In the genomic region with DNA sequence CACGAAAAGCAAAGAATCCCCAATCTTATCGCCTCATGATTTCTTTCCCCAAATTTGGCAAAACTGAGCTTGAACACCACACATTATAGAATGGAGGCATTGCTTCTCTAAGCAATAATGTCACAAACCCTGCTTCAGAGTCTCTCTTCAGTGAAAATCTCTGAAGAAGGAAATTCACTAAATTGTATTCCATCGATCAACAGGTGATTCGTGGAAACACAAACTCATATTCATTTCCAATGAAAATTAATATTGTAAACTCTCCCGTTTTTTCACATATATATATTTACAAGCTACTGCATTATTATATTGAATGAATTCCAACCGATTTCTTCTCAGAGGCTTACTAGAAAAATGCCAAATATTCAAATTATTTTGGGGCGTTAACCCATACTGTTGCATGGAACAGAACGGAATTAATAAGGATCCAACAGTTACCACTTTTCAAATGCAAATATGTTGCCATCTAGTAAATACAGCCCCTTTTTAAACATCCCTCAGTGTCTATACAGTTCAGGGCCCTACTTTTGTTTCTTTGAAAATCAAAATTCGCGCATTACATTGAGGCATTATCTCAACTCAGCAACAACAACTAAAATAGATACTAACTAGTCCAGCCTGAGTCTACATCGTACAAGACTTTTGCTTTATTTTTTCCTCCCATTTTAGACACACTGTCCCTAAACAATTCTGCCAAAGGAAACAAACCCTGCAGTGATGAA, we compare ENCODE assay signal across 8 cellular contexts. TPM values are rescaled to one million over a fixed set of nuclear protein-coding genes. Genes with fewer than 3 reads are reported as not detected.
A peak's percentile ranks its signal among the peaks of the same experiment; 100 is the strongest.
DNase-seq lines count a peak whose midpoint lies in the region; ATAC-seq and TF ChIP-seq lines count a peak whose summit lies in the region.

No MANE protein-coding gene starts in this region.

- no peak for DNase-seq in H9
- no peak for DNase-seq in activated T-helper 1 cell treated with anti-CD3 and anti-CD28 coated beads, Interleukin-12 subunit alpha, Interleukin-12 subunit beta, Interleukin-2, Interleukin-4 antibody, amounts not matched to agents 30 ng/mL and 10 ng/mL and 1 ng/mL, durations not matched to agents 14 hours and 24 hours and 36 hours (ENCODE audit: low spot score)
- DNase-seq in iPS DF 6.9 (ENCODE audit: low read depth, low spot score): no peak
- DNase-seq in gastrocnemius medialis: no peak
- DNase-seq in GOT3 (lab: John Stamatoyannopoulos, UW): no peak
- no peak for DNase-seq in HCEC 1CT
- no peak for DNase-seq in iPS-NIHi11 (ENCODE audit: low spot score)
- DNase-seq in NCI-H1105 treated with DMSO at 0.1 percent for 48 hours (lab: John Stamatoyannopoulos, UW): no peak

- H3K4me1 Mint-ChIP-seq in H9: peaks cover 35 to 41% of the 10 kb centered on the region in 2 experiments
- peaks cover 9% of the 10 kb centered on the region for H3K4me1 Mint-ChIP-seq in activated T-helper 1 cell treated with anti-CD3 and anti-CD28 coated beads, Interleukin-12 subunit alpha, Interleukin-12 subunit beta, Interleukin-2, Interleukin-4 antibody, amounts not matched to agents 30 ng/mL and 10 ng/mL and 1 ng/mL, durations not matched to agents 14 hours and 24 hours and 36 hours (ENCODE audit: low read depth)

- no peak for TF ChIP-seq POLR2A in gastrocnemius medialis (IDR thresholded peaks at IDR 0.05)

- no peaks in the 10 kb centered on the region for H3K9me3 Mint-ChIP-seq in H9
- H3K9me3 Mint-ChIP-seq in activated T-helper 1 cell treated with anti-CD3 and anti-CD28 coated beads, Interleukin-12 subunit alpha, Interleukin-12 subunit beta, Interleukin-2, Interleukin-4 antibody, amounts not matched to agents 30 ng/mL and 10 ng/mL and 1 ng/mL, durations not matched to agents 14 hours and 24 hours and 36 hours: no peaks in the 10 kb centered on the region

- no peaks in the 10 kb centered on the region for H4K20me1 ChIP-seq in H9 (ENCODE audit: control insufficient read depth, insufficient read depth, insufficient read length)

- H3T11ph ChIP-seq in H9 (ENCODE audit: low read length): no peak overlapping the region

- no peak overlapping the region for H4K91ac ChIP-seq in H9 (ENCODE audit: insufficient read length, low read depth, low read length)

- no peak for TF ChIP-seq CTCF in H9 (conservative IDR thresholded peaks at IDR 0.05)
- TF ChIP-seq CTCF in gastrocnemius medialis (IDR thresholded peaks at IDR 0.05 in 4 of 5, conservative IDR thresholded peaks at IDR 0.05 in 1 of 5): no peak

- no peak overlapping the region for H3K4ac ChIP-seq in H9 (ENCODE audit: low read depth, low read length)

- no peak overlapping the region for H2BK120ac ChIP-seq in H9 (ENCODE audit: low read depth, low read length, poor library complexity, severe bottlenecking)

- H3K23ac ChIP-seq in H9 (ENCODE audit: insufficient read length, low read depth, low read length): no peak overlapping the region

- in situ Hi-C loops in gastrocnemius medialis (cut with MboI; ENCODE audit: low sequenced_read_pairs in 4 of 4): loop anchor here in 3 of 4 donors (5.0 to 25.0 kb wide), 4 partner anchors 79 to 136 kb away; a partner anchor contains a TSS

- H3K9me3 ChIP-seq in H9 (ENCODE audit: control insufficient read depth, low read depth, low read length) (no peaks in the 10 kb centered on the region), iPS DF 6.9 (ENCODE audit: control insufficient read depth, insufficient read depth, low read length) (no peaks in the 10 kb centered on the region), gastrocnemius medialis (no peaks in the 10 kb centered on the region)

- no peak overlapping the region for H3K14ac ChIP-seq in H9 (ENCODE audit: insufficient read depth, low read length)

- H3K36me3 ChIP-seq in iPS DF 6.9 (ENCODE audit: control insufficient read depth, insufficient read depth, low read length) (no peaks in the 10 kb centered on the region; the same call in 1 of the 2 replicates), gastrocnemius medialis (no peaks in the 10 kb centered on the region)

- no peak overlapping the region for H4K8ac ChIP-seq in H9 (replicated peaks; ENCODE audit: insufficient read length, low read depth, low read length)

- no peak overlapping the region for H2BK12ac ChIP-seq in H9 (ENCODE audit: insufficient read length, low read depth, low read length)

- no CpG with 5 or more reads among the region's 11 CpGs for WGBS in H9 (ENCODE audit: extremely low coverage, insufficient read length, low lambda C conversion rate)
- no CpG with 5 or more reads among the region's 11 CpGs for WGBS in iPS DF 6.9 (ENCODE audit: insufficient coverage, insufficient read length)

- peaks cover 3% of the 10 kb centered on the region for H3K4me1 ChIP-seq in H9 (ENCODE audit: insufficient read depth, low read length)
- H3K4me1 ChIP-seq in iPS DF 6.9 (ENCODE audit: control insufficient read depth, insufficient read depth, low read length): peaks cover 1% of the 10 kb centered on the region; the same call in 1 of the 2 replicates
- H3K4me1 ChIP-seq in gastrocnemius medialis: peaks cover 32 to 43% of the 10 kb centered on the region in 2 donors

- intact Hi-C loops in activated T-helper 1 cell treated with anti-CD3 and anti-CD28 coated beads, Interleukin-12 subunit alpha, Interleukin-12 subunit beta, Interleukin-2, Interleukin-4 antibody, amounts not matched to agents 30 ng/mL and 10 ng/mL and 1 ng/mL, durations not matched to agents 14 hours and 24 hours and 36 hours (cut with micrococcal nuclease): loop anchor here (10.0 kb wide), 2 partner anchors 381 to 519 kb away; a partner anchor contains a TSS
- intact Hi-C loops in gastrocnemius medialis (cut with DNase I; ENCODE audit: low total_unique reads): loop anchor here (2.0 to 10.0 kb wide), 7 partner anchors 54 to 384 kb away; a partner anchor contains a TSS

- peak overlapping the region in 2 of 3 experiments; percentile 7 to 82; a peak in 2 of 7 replicates for H3K27ac Mint-ChIP-seq in H9
- H3K27ac Mint-ChIP-seq in activated T-helper 1 cell treated with anti-CD3 and anti-CD28 coated beads, Interleukin-12 subunit alpha, Interleukin-12 subunit beta, Interleukin-2, Interleukin-4 antibody, amounts not matched to agents 30 ng/mL and 10 ng/mL and 1 ng/mL, durations not matched to agents 14 hours and 24 hours and 36 hours: no peak overlapping the region

- peaks cover 18% of the 10 kb centered on the region for H3K27me3 Mint-ChIP-seq in H9 (ENCODE audit: low read depth)
- peaks cover 66% of the 10 kb centered on the region for H3K27me3 Mint-ChIP-seq in activated T-helper 1 cell treated with anti-CD3 and anti-CD28 coated beads, Interleukin-12 subunit alpha, Interleukin-12 subunit beta, Interleukin-2, Interleukin-4 antibody, amounts not matched to agents 30 ng/mL and 10 ng/mL and 1 ng/mL, durations not matched to agents 14 hours and 24 hours and 36 hours (ENCODE audit: insufficient read depth)

- ATAC-seq in gastrocnemius medialis: no peak

- H3K56ac ChIP-seq in H9 (ENCODE audit: insufficient read length, low read depth, low read length): no peak overlapping the region

- H2BK5ac ChIP-seq in H9 (ENCODE audit: insufficient read length, low read length): no peak overlapping the region

- H3K4me3 ChIP-seq in iPS DF 6.9 (ENCODE audit: low read length) (peak overlapping the region; percentile 73; the same call in 1 of the 2 replicates), gastrocnemius medialis (peak overlapping the region; percentile 60 to 91 (median 72))

- H3K4me2 ChIP-seq in H9 (ENCODE audit: insufficient read depth, insufficient read length, low read length): peak overlapping the region; percentile 65

- H2AK5ac ChIP-seq in H9 (ENCODE audit: insufficient read length, low read length): no peak overlapping the region

- H3K18ac ChIP-seq in H9 (ENCODE audit: insufficient read length, low read depth, low read length): no peak overlapping the region

- H3K23me2 ChIP-seq in H9 (ENCODE audit: insufficient read length, low read depth, low read length, poor library complexity, severe bottlenecking): peaks cover 11% of the 10 kb centered on the region

- no peak overlapping the region for H2BK15ac ChIP-seq in H9 (ENCODE audit: low read depth, low read length)

- no peak overlapping the region for H2AFZ ChIP-seq in H9 (ENCODE audit: low read length)

- H3K79me1 ChIP-seq in H9 (ENCODE audit: insufficient read depth, low read depth, low read length, poor library complexity, severe bottlenecking): no peaks in the 10 kb centered on the region

- no peaks in the 10 kb centered on the region for H3K27me3 ChIP-seq in H9 (ENCODE audit: insufficient read depth, low read length)
- no peaks in the 10 kb centered on the region for H3K27me3 ChIP-seq in iPS DF 6.9 (ENCODE audit: control insufficient read depth, insufficient read depth, low read length)
- H3K27me3 ChIP-seq in gastrocnemius medialis: no peaks in the 10 kb centered on the region

- no peak overlapping the region for H4K5ac ChIP-seq in H9 (ENCODE audit: insufficient read length, low read depth, low read length)

- H3K36me3 Mint-ChIP-seq in H9 (ENCODE audit: insufficient read depth in 1 of 3, low read depth in 3 of 3): peaks cover 4 to 16% (median 6%) of the 10 kb centered on the region in 3 experiments; a peak in 4 of 7 replicates
- H3K36me3 Mint-ChIP-seq in activated T-helper 1 cell treated with anti-CD3 and anti-CD28 coated beads, Interleukin-12 subunit alpha, Interleukin-12 subunit beta, Interleukin-2, Interleukin-4 antibody, amounts not matched to agents 30 ng/mL and 10 ng/mL and 1 ng/mL, durations not matched to agents 14 hours and 24 hours and 36 hours (ENCODE audit: low read depth): peaks cover 4% of the 10 kb centered on the region

- peak overlapping the region; percentile 90 for H3K9ac ChIP-seq in H9 (ENCODE audit: extremely low read depth, insufficient read length, low read length)

- peaks cover 2% of the 10 kb centered on the region; the same call in 1 of the 2 replicates for H3K79me2 ChIP-seq in H9 (ENCODE audit: insufficient read depth, low read length)

- H3K27ac ChIP-seq in H9 (ENCODE audit: insufficient read length, low read depth, low read length) (no peak overlapping the region), iPS DF 6.9 (ENCODE audit: low read length) (no peak overlapping the region), gastrocnemius medialis (peak overlapping the region; percentile 80 to 97 (median 87))

- H3K4me3 Mint-ChIP-seq in H9: peak overlapping the region; percentile 89 to 92
- H3K4me3 Mint-ChIP-seq in activated T-helper 1 cell treated with anti-CD3 and anti-CD28 coated beads, Interleukin-12 subunit alpha, Interleukin-12 subunit beta, Interleukin-2, Interleukin-4 antibody, amounts not matched to agents 30 ng/mL and 10 ng/mL and 1 ng/mL, durations not matched to agents 14 hours and 24 hours and 36 hours: peak overlapping the region; percentile 20

- no peak overlapping the region for H2BK20ac ChIP-seq in H9 (ENCODE audit: low read depth, low read length, poor library complexity, severe bottlenecking)

RNA-seq across cellular contexts. Expression of a gene that starts 1.3 kb away (rescaled TPM):
- 38.2 and 43.1 TPM in 2 replicates for total RNA-seq in H9 (2021)
- not detected in 2 replicates for total RNA-seq in activated T-helper 1 cell treated with anti-CD3 and anti-CD28 coated beads, Interleukin-12 subunit alpha, Interleukin-12 subunit beta, Interleukin-2, Interleukin-4 antibody, amounts not matched to agents 30 ng/mL and 10 ng/mL and 1 ng/mL, durations not matched to agents 14 hours and 24 hours and 36 hours
- total RNA-seq in gastrocnemius medialis: 10 to 100 TPM; 47.4 to 72.9 (median 63.8) TPM

Comparison
In these comparisons a context has a peak if more than half of its experiments do, and no peak if none do; other contexts are left out.
1. H3K27ac ChIP-seq: peak in gastrocnemius medialis (4 of 4); none in H9 (single experiment) and iPS DF 6.9 (single experiment).
2. RNA of a gene that starts 1.3 kb away (total RNA-seq): 47.4 to 72.9 TPM in gastrocnemius medialis and 38.2 to 43.1 TPM in H9; not detected in activated T-helper 1 cell treated with anti-CD3 and anti-CD28 coated beads, Interleukin-12 subunit alpha, Interleukin-12 subunit beta, Interleukin-2, Interleukin-4 antibody, amounts not matched to agents 30 ng/mL and 10 ng/mL and 1 ng/mL, durations not matched to agents 14 hours and 24 hours and 36 hours; every median in the first group is over 10 times any median in the second.